16 cellular contexts compared by ENCODE assay signal in the genomic region with DNA sequence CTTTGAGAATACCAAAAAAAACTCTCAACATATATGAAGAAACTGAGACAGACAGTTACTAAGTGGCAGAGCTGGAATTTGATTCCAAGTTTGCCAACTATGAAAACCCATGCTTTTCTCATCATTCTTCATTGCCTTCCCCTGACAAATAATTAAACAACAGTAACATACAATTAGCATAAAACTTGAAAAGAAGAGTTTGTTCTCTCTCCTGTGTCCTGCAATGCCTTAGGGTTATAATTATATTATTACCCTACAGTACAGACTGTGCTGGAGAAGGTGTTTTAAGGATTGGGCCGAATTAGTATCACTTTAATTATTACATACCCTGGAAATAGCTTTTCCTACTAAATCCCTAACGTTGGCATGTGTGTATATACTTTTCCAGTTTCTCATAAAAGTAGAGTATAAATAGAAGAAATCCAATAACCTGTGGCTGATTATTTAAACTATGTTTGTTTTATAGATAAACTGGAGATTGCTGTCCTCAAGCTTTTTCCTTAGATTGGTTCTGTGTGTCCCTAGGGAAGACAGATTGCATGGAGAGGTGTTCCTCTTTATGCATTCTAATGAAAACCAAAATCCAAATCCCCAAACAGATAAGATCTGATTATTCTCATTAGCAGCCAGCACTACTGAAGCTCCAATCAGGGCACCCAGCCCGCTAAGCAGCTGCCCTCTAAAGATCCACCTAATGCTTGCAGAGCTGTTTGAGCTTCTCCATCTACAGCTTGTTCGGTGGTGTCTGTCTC.
"Had no signal": no experiment of that assay in that cellular context is flagged by ENCODE, and none has a peak within 500 bp of the region (broad histone marks: within the 10 kb centered on the region; RNA-seq: fewer than 3 reads in every experiment).

No MANE protein-coding gene starts in this region.

- H3K36me3 ChIP-seq: colonic mucosa, ovary, right lobe of liver had no signal

- H3K4me1 ChIP-seq: body of pancreas, colonic mucosa, right lobe of liver had no signal

- H3K4me3 Mint-ChIP-seq: activated naive CD8-positive, alpha-beta T cell treated with anti-CD3 and anti-CD28 coated beads for 36 hours; activated T-helper 1 cell treated with anti-CD3 and anti-CD28 coated beads, Interleukin-12 subunit alpha, Interleukin-12 subunit beta, Interleukin-2, Interleukin-4 antibody, amounts not matched to agents 30 ng/mL and 10 ng/mL and 1 ng/mL, durations not matched to agents 14 hours and 24 hours and 36 hours; stimulated activated naive CD8-positive, alpha-beta T cell treated with anti-CD3 and anti-CD28 coated beads, Interleukin-15, amount 100 ng/mL, for 72 hours; type B pancreatic cell had no signal

- H3K27ac ChIP-seq: body of pancreas, colonic mucosa, ovary, right lobe of liver had no signal

- FAIRE-seq: endometrium had no signal

- H3K4me1 Mint-ChIP-seq: activated naive CD8-positive, alpha-beta T cell treated with anti-CD3 and anti-CD28 coated beads for 36 hours; stimulated activated naive CD8-positive, alpha-beta T cell treated with anti-CD3 and anti-CD28 coated beads, Interleukin-15, amount 100 ng/mL, for 72 hours had no signal

- H3K27ac Mint-ChIP-seq: activated naive CD8-positive, alpha-beta T cell treated with anti-CD3 and anti-CD28 coated beads for 36 hours; activated T-helper 1 cell treated with anti-CD3 and anti-CD28 coated beads, Interleukin-12 subunit alpha, Interleukin-12 subunit beta, Interleukin-2, Interleukin-4 antibody, amounts not matched to agents 30 ng/mL and 10 ng/mL and 1 ng/mL, durations not matched to agents 14 hours and 24 hours and 36 hours; stimulated activated naive CD8-positive, alpha-beta T cell treated with anti-CD3 and anti-CD28 coated beads, Interleukin-15, amount 100 ng/mL, for 72 hours; type B pancreatic cell had no signal

- H3K36me3 Mint-ChIP-seq: type B pancreatic cell had no signal

- H3K4me3 ChIP-seq: body of pancreas, colonic mucosa, ovary, right lobe of liver had no signal

- H3K9me3 ChIP-seq: ovary, right lobe of liver had no signal

- DNase-seq: activated CD4-positive, alpha-beta T cell treated with anti-CD3 and anti-CD28 coated beads, Interleukin-2, amount 50 U/mL, for 1 hour; activated CD8-positive, alpha-beta memory T cell treated with anti-CD3 and anti-CD28 coated beads for 24 hours; activated naive CD8-positive, alpha-beta T cell treated with anti-CD3 and anti-CD28 coated beads for 36 hours; amygdala; body of pancreas; central memory CD4-positive, alpha-beta T cell; colonic mucosa; islet precursor cell; midbrain; ovary; right lobe of liver; stimulated activated naive CD8-positive, alpha-beta T cell treated with anti-CD3 and anti-CD28 coated beads, Interleukin-15, amount 100 ng/mL, for 72 hours had no signal

- H3K27me3 ChIP-seq: body of pancreas, colonic mucosa, ovary, right lobe of liver had no signal

- H3K27me3 Mint-ChIP-seq: activated naive CD8-positive, alpha-beta T cell treated with anti-CD3 and anti-CD28 coated beads for 36 hours; stimulated activated naive CD8-positive, alpha-beta T cell treated with anti-CD3 and anti-CD28 coated beads, Interleukin-15, amount 100 ng/mL, for 72 hours; type B pancreatic cell had no signal

- ATAC-seq: body of pancreas; left lobe of liver; right lobe of liver; stimulated activated naive CD8-positive, alpha-beta T cell treated with anti-CD3 and anti-CD28 coated beads, Interleukin-15, amount 100 ng/mL, for 72 hours had no signal
